1 cellular context compared by ENCODE assay signal in genomic region chr11:133081020-133081419, GRCh38.
TF ChIP-seq lines count a peak whose summit lies in the region.

No MANE protein-coding gene starts in this region.

TF ChIP-seq in WTC11, 78 proteins besides CTCF, POLR2A, EP300 and RAD21 (continued from another document):
- TF ChIP-seq, protein P1, sequence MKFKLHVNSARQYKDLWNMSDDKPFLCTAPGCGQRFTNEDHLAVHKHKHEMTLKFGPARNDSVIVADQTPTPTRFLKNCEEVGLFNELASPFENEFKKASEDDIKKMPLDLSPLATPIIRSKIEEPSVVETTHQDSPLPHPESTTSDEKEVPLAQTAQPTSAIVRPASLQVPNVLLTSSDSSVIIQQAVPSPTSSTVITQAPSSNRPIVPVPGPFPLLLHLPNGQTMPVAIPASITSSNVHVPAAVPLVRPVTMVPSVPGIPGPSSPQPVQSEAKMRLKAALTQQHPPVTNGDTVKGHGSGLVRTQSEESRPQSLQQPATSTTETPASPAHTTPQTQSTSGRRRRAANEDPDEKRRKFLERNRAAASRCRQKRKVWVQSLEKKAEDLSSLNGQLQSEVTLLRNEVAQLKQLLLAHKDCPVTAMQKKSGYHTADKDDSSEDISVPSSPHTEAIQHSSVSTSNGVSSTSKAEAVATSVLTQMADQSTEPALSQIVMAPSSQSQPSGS (CRISPR knock-in tag; IDR thresholded peaks at IDR 0.05; ENCODE audit: borderline replicate concordance, low read depth) = no peak
- TF ChIP-seq TP53 (CRISPR knock-in tag; IDR thresholded peaks at IDR 0.05) (no peak), ZNF263 (CRISPR knock-in tag; IDR thresholded peaks at IDR 0.05; ENCODE audit: low read depth) (no peak)
